ENCODE assay signal across 32 cellular contexts in genomic region chr7:112858838-112859237, GRCh38.
"Had no signal": no experiment of that assay in that cellular context is flagged by ENCODE, and none has a peak within 500 bp of the region (broad histone marks: within the 10 kb centered on the region; RNA-seq: fewer than 3 reads in every experiment).

No MANE protein-coding gene starts in this region.

- H3K27me3 Mint-ChIP-seq: naive thymus-derived CD8-positive, alpha-beta T cell; natural killer cell treated with Interleukin-12 subunit alpha and Interleukin-12 subunit beta and Interleukin-15 and Interleukin-18, amount 100 ng/mL, for 72 hours; progenitor cell of endocrine pancreas; stimulated activated memory B cell treated with anti-CD40 and anti-IgM and Interleukin-4, amounts not matched to agents 10 μg/mL and 1 μg/mL and 100 μg/mL, for 72 hours; stimulated activated naive CD8-positive, alpha-beta T cell treated with anti-CD3 and anti-CD28 coated beads, Interleukin-15, amount 100 ng/mL, for 72 hours; type B pancreatic cell had no signal

- H3K36me3 Mint-ChIP-seq: natural killer cell treated with Interleukin-12 subunit alpha and Interleukin-12 subunit beta and Interleukin-15 and Interleukin-18, amount 100 ng/mL, for 72 hours had no signal

- H3K9ac ChIP-seq: parathyroid adenoma had no signal

- H3K4me3 ChIP-seq: ovary, psoas muscle, right lobe of liver, sigmoid colon, suprapubic skin, testis, tibial artery, transverse colon, upper lobe of right lung, uterus had no signal

- H2AFZ ChIP-seq: parathyroid adenoma had no signal

- H3K27me3 ChIP-seq: neutrophil, ovary, right lobe of liver, sigmoid colon, suprapubic skin, testis, tibial artery, transverse colon, upper lobe of right lung, uterus had no signal

- H3K9me3 Mint-ChIP-seq: natural killer cell treated with Interleukin-12 subunit alpha and Interleukin-12 subunit beta and Interleukin-15 and Interleukin-18, amount 100 ng/mL, for 72 hours; stimulated activated memory B cell treated with anti-CD40 and anti-IgM and Interleukin-4, amounts not matched to agents 10 μg/mL and 1 μg/mL and 100 μg/mL, for 72 hours; stimulated activated naive CD8-positive, alpha-beta T cell treated with anti-CD3 and anti-CD28 coated beads, Interleukin-15, amount 100 ng/mL, for 72 hours had no signal

- DNase-seq: naive thymus-derived CD8-positive, alpha-beta T cell; nephron progenitor cell; nucleus accumbens; ovary; posterior cingulate gyrus; psoas muscle; right cardiac atrium; right lobe of liver; sigmoid colon; small intestine; stimulated activated CD4-positive, alpha-beta T cell treated with anti-CD3 and anti-CD28 coated beads, Interleukin-15, amount 100 ng/mL, for 24 hours; stimulated activated CD4-positive, alpha-beta T cell treated with anti-CD3 and anti-CD28 coated beads, Interleukin-2, amount 100 ng/mL, for 24 hours; stimulated activated CD4-positive, alpha-beta T cell treated with anti-CD3 and anti-CD28 coated beads, Interleukin-2, amount 100 ng/mL, for 48 hours; stimulated activated CD4-positive, alpha-beta T cell treated with anti-CD3 and anti-CD28 coated beads, Interleukin-4, amount 100 ng/mL, for 4 hours; stimulated activated CD8-positive, alpha-beta memory T cell treated with anti-CD3 and anti-CD28 coated beads, Interleukin-4, amount 100 ng/mL, for 48 hours; stimulated activated naive CD4-positive, alpha-beta T cell; stimulated activated naive CD8-positive, alpha-beta T cell treated with anti-CD3 and anti-CD28 coated beads, Interleukin-15, amount 100 ng/mL, for 72 hours; stimulated activated naive CD8-positive, alpha-beta T cell treated with anti-CD3 and anti-CD28 coated beads, Interleukin-15, Interleukin-2, amounts not matched to agents 100 U/mL and 50 U/mL, for 24 hours; substantia nigra; testis; tibial artery; transverse colon; upper lobe of right lung; uterus had no signal

- H3K27ac Mint-ChIP-seq: naive thymus-derived CD8-positive, alpha-beta T cell; natural killer cell treated with Interleukin-12 subunit alpha and Interleukin-12 subunit beta and Interleukin-15 and Interleukin-18, amount 100 ng/mL, for 72 hours; nephron progenitor cell; progenitor cell of endocrine pancreas; stimulated activated memory B cell treated with anti-CD40 and anti-IgM and Interleukin-4, amounts not matched to agents 10 μg/mL and 1 μg/mL and 100 μg/mL, for 72 hours; stimulated activated naive CD8-positive, alpha-beta T cell treated with anti-CD3 and anti-CD28 coated beads, Interleukin-15, amount 100 ng/mL, for 72 hours; type B pancreatic cell had no signal

- ATAC-seq: naive thymus-derived CD8-positive, alpha-beta T cell; natural killer cell treated with Interleukin-12 subunit alpha and Interleukin-12 subunit beta and Interleukin-15 and Interleukin-18, amount 100 ng/mL, for 72 hours; psoas muscle; right cardiac atrium; right lobe of liver; stimulated activated memory B cell treated with anti-CD40 and anti-IgM and Interleukin-4, amounts not matched to agents 10 μg/mL and 1 μg/mL and 100 μg/mL, for 72 hours; stimulated activated naive CD8-positive, alpha-beta T cell treated with anti-CD3 and anti-CD28 coated beads, Interleukin-15, amount 100 ng/mL, for 72 hours; stimulated activated naive CD8-positive, alpha-beta T cell treated with anti-CD3 and anti-CD28 coated beads, Interleukin-15, Interleukin-2, amounts not matched to agents 100 U/mL and 50 U/mL, for 24 hours; upper lobe of right lung had no signal

- H3K4me3 Mint-ChIP-seq: naive thymus-derived CD8-positive, alpha-beta T cell; natural killer cell treated with Interleukin-12 subunit alpha and Interleukin-12 subunit beta and Interleukin-15 and Interleukin-18, amount 100 ng/mL, for 72 hours; nephron progenitor cell; neural crest cell; stimulated activated memory B cell treated with anti-CD40 and anti-IgM and Interleukin-4, amounts not matched to agents 10 μg/mL and 1 μg/mL and 100 μg/mL, for 72 hours; stimulated activated naive CD8-positive, alpha-beta T cell treated with anti-CD3 and anti-CD28 coated beads, Interleukin-15, amount 100 ng/mL, for 72 hours; type B pancreatic cell had no signal

- H3K4me1 Mint-ChIP-seq: neural crest cell; stimulated activated memory B cell treated with anti-CD40 and anti-IgM and Interleukin-4, amounts not matched to agents 10 μg/mL and 1 μg/mL and 100 μg/mL, for 72 hours; stimulated activated naive CD8-positive, alpha-beta T cell treated with anti-CD3 and anti-CD28 coated beads, Interleukin-15, amount 100 ng/mL, for 72 hours had no signal

- H3K27ac ChIP-seq: neutrophil, ovary, parathyroid adenoma, psoas muscle, right lobe of liver, sigmoid colon, suprapubic skin, testis, tibial artery, transverse colon, upper lobe of right lung, uterus had no signal

- H3K36me3 ChIP-seq: neutrophil, ovary, right lobe of liver, sigmoid colon, suprapubic skin, transverse colon, upper lobe of right lung, uterus had no signal

- H3K9me3 ChIP-seq: neutrophil, ovary, right lobe of liver, sigmoid colon, suprapubic skin, testis, upper lobe of right lung, uterus had no signal

- H3K4me1 ChIP-seq: parathyroid adenoma, psoas muscle, sigmoid colon, suprapubic skin, testis, uterus had no signal
